In genomic region chr7:2085804-2086203, GRCh38 we compare ENCODE assay signal across 20 cellular contexts.
"Had no signal": no experiment of that assay in that cellular context is flagged by ENCODE, and none has a peak within 500 bp of the region (broad histone marks: within the 10 kb centered on the region; RNA-seq: fewer than 3 reads in every experiment).

No MANE protein-coding gene starts in this region.

- H3K4me1 ChIP-seq: colonic mucosa, foreskin keratinocyte, gastroesophageal sphincter, left lung, lower lobe of right lung had no signal

- H3K27me3 Mint-ChIP-seq: dendritic cell treated with granulocyte-macrophage colony-stimulating factor and Interleukin-4, amounts not matched to agents 40 ng/mL and 50 ng/mL, for 4 days; effector memory CD8-positive, alpha-beta T cell had no signal

- H3K4me3 ChIP-seq: colonic mucosa, esophagus muscularis mucosa, gastroesophageal sphincter, heart right ventricle, left lung, lower lobe of right lung, mucosa of descending colon had no signal

- DNase-seq: colonic mucosa; cortex of kidney; effector CD8-positive, alpha-beta T cell; effector memory CD8-positive, alpha-beta T cell; foreskin keratinocyte; hippocampal formation; left cardiac atrium; left lung; lower lobe of right lung; mesenchymal stem cell; mucosa of descending colon had no signal

- FAIRE-seq: endothelial cell of umbilical vein, frontal cortex, islet of Langerhans, keratinocyte had no signal

- H3K9me3 Mint-ChIP-seq: dendritic cell treated with granulocyte-macrophage colony-stimulating factor and Interleukin-4, amounts not matched to agents 40 ng/mL and 50 ng/mL, for 4 days; effector memory CD8-positive, alpha-beta T cell; mesothelial cell of epicardium had no signal

- ATAC-seq: effector memory CD8-positive, alpha-beta T cell; foreskin keratinocyte; gastroesophageal sphincter; left cardiac atrium; left lung; lower lobe of right lung had no signal

- H3K36me3 ChIP-seq: colonic mucosa, lower lobe of right lung had no signal

- H3K27ac Mint-ChIP-seq: dendritic cell treated with granulocyte-macrophage colony-stimulating factor and Interleukin-4, amounts not matched to agents 40 ng/mL and 50 ng/mL, for 4 days; mesothelial cell of epicardium had no signal

- H3K27me3 ChIP-seq: colonic mucosa, esophagus muscularis mucosa, foreskin keratinocyte, gastroesophageal sphincter, heart right ventricle, left lung had no signal

- H3K4me3 Mint-ChIP-seq: dendritic cell treated with granulocyte-macrophage colony-stimulating factor and Interleukin-4, amounts not matched to agents 40 ng/mL and 50 ng/mL, for 4 days; effector memory CD8-positive, alpha-beta T cell; mesothelial cell of epicardium had no signal

- H3K9me3 ChIP-seq: colonic mucosa, esophagus muscularis mucosa, gastroesophageal sphincter, heart right ventricle, left lung, lower lobe of right lung, mucosa of descending colon had no signal

- H3K27ac ChIP-seq: colonic mucosa, esophagus muscularis mucosa, foreskin keratinocyte, gastroesophageal sphincter, heart right ventricle, left lung, lower lobe of right lung had no signal
